In genomic region chr1:50950396-50950795, GRCh38 we compare ENCODE assay signal across 2 cellular contexts.
A peak's percentile ranks its signal among the peaks of the same experiment; 100 is the strongest.
TF ChIP-seq lines count a peak whose summit lies in the region.

No MANE protein-coding gene starts in this region.

TF ChIP-seq in liver, 16 proteins besides CTCF, POLR2A, EP300 and RAD21:
- TF ChIP-seq ATF3 (IDR thresholded peaks at IDR 0.05) (no peak), HNF4A (conservative IDR thresholded peaks at IDR 0.05) (peak; percentile 9 to 20)

TF ChIP-seq in HepG2, 621 proteins besides CTCF, POLR2A, EP300 and RAD21:
- TF ChIP-seq POLR2AphosphoS2 (IDR thresholded peaks at IDR 0.05; ENCODE audit: low read depth, low read length) (no peak), ZNF20 (CRISPR knock-in tag; IDR thresholded peaks at IDR 0.05) (no peak), BRF2 (CRISPR knock-in tag; IDR thresholded peaks at IDR 0.05) (no peak), KLF9 (CRISPR knock-in tag; IDR thresholded peaks at IDR 0.05; ENCODE audit: low read depth) (no peak), KDM5B (CRISPR knock-in tag; IDR thresholded peaks at IDR 0.05; ENCODE audit: borderline replicate concordance) (no peak), SOX5 (CRISPR knock-in tag; IDR thresholded peaks at IDR 0.05; ENCODE audit: borderline replicate concordance) (no peak), RBM22 (optimal IDR thresholded peaks at IDR 0.05; ENCODE audit: low read length) (no peak), ZNF329 (CRISPR knock-in tag; IDR thresholded peaks at IDR 0.05; ENCODE audit: low read depth) (no peak), NONO (IDR thresholded peaks at IDR 0.05) (no peak), NONO (CRISPR knock-in tag; conservative IDR thresholded peaks at IDR 0.05) (no peak)
- TF ChIP-seq, protein P1, sequence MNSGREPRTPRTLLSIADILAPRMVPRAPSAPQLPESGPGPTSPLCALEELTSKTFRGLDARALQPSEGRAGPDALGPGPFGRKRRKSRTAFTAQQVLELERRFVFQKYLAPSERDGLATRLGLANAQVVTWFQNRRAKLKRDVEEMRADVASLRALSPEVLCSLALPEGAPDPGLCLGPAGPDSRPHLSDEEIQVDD (CRISPR knock-in tag; IDR thresholded peaks at IDR 0.05; ENCODE audit: borderline replicate concordance): no peak
